Comparison of ENCODE assay signal across 27 cellular contexts in genomic region chr1:17270891-17271765, GRCh38. TPM values are rescaled to one million over a fixed set of nuclear protein-coding genes. Genes with fewer than 3 reads are reported as not detected.
"Had no signal": no experiment of that assay in that cellular context is flagged by ENCODE, and none has a peak within 500 bp of the region (broad histone marks: within the 10 kb centered on the region; RNA-seq: fewer than 3 reads in every experiment).

No MANE protein-coding gene starts in this region.

- H3K4me3 ChIP-seq: esophagus muscularis mucosa, gastrocnemius medialis, mucosa of descending colon, psoas muscle, testis, tibial nerve, upper lobe of right lung, vagina had no signal

- ATAC-seq: gastrocnemius medialis; left colon; left ventricle myocardium superior; mucosa of descending colon; naive thymus-derived CD8-positive, alpha-beta T cell; psoas muscle; sciatic nerve; stimulated activated naive B cell treated with anti-CD40 and anti-IgM and Interleukin-4, amounts not matched to agents 10 μg/mL and 1 μg/mL and 100 μg/mL, for 72 hours; stimulated activated naive CD8-positive, alpha-beta T cell treated with anti-CD3 and anti-CD28 coated beads, Interleukin-15, amount 100 ng/mL, for 72 hours; upper lobe of right lung had no signal

- H3K36me3 ChIP-seq: esophagus muscularis mucosa, gastrocnemius medialis, tibial nerve, upper lobe of right lung, vagina had no signal

- DNase-seq: cortex of kidney; effector memory CD4-positive, alpha-beta T cell; gastrocnemius medialis; left colon; left ventricle myocardium superior; mucosa of descending colon; naive thymus-derived CD8-positive, alpha-beta T cell; psoas muscle; stimulated activated CD4-positive, alpha-beta T cell treated with anti-CD3 and anti-CD28 coated beads, Interleukin-2, amount 100 ng/mL, for 24 hours; stimulated activated CD4-positive, alpha-beta T cell treated with anti-CD3 and anti-CD28 coated beads, Interleukin-4, amount 100 ng/mL, for 4 hours; stimulated activated naive B cell treated with anti-CD40 and anti-IgM and Interleukin-4, amounts not matched to agents 10 μg/mL and 1 μg/mL and 100 μg/mL, for 72 hours; stimulated activated naive CD8-positive, alpha-beta T cell treated with anti-CD3 and anti-CD28 coated beads, Interleukin-15, amount 100 ng/mL, for 72 hours; testis; upper lobe of right lung had no signal

- H3K79me2 ChIP-seq: parathyroid adenoma had no signal

- H3K9me3 ChIP-seq: esophagus muscularis mucosa, gastrocnemius medialis, mucosa of descending colon, psoas muscle, testis, tibial nerve, upper lobe of right lung, vagina had no signal

- H3K4me1 ChIP-seq: esophagus muscularis mucosa, gastrocnemius medialis, parathyroid adenoma, psoas muscle, testis, tibial nerve, upper lobe of right lung, vagina had no signal

- H2AFZ ChIP-seq: parathyroid adenoma had no signal

- H3K9ac ChIP-seq: parathyroid adenoma had no signal

- H3K27ac ChIP-seq: epithelial cell of prostate, esophagus muscularis mucosa, gastrocnemius medialis, parathyroid adenoma, psoas muscle, testis, tibial nerve, upper lobe of right lung, vagina had no signal

- H3K27me3 ChIP-seq: testis, tibial nerve, upper lobe of right lung, vagina had no signal

RNA-seq across cellular contexts. Expression of gene PADI3, which starts 22.2 kb away (rescaled TPM):
- total RNA-seq: esophagus muscularis mucosa; fibroblast of villous mesenchyme; gastrocnemius medialis; left colon; left ventricle myocardium superior; mesenteric fat pad; naive thymus-derived CD8-positive, alpha-beta T cell; sciatic nerve; skeletal muscle tissue; subcutaneous adipose tissue; tibial nerve; upper lobe of right lung had no signal
- polyA plus RNA-seq: naive thymus-derived CD8-positive, alpha-beta T cell; neural cell had no signal

RNA-seq across cellular contexts. Expression of gene PADI4, which starts 36.9 kb away (rescaled TPM):
- total RNA-seq: fibroblast of villous mesenchyme, gastrocnemius medialis, kidney epithelial cell, left colon, lung microvascular endothelial cell, tibial nerve had no signal
- polyA plus RNA-seq: neural cell had no signal
